In the genomic region with DNA sequence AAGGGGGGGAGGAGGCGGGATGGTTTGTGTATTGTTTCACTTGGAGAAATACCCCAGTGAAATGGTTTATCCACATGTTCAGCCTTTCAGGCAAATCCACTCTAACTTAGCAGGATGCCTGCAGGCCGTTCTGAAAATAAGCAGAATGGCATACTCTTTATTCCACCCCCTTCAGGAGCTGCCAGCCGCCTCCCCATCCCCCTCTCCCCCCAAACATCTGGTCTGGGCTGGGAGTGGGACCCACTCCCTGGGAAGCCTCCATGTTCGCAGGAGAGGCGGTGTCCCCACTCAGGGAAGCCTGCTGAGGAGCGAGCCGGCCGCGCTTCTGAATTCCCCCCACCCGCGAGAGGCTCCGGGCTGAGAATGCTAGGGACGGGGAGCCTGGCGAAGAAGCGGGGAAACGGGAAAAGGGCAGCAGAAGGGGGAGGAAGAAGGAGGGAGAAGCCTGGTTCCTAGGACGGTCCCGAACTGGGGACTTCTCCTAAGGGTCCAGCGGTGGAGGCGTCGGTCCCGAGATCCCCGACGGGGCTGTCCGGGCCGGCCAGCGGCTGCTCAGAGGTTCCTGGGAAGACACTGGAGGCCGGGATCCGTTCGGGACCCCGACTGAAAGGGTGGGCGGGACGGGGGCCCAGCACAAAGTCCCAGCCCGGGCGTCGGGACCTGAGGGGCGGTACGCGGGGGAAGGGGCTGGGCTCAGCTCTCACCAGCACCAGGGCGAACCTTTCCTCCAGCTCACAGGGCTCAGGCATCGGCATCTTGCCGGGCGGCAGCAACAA, we compare ENCODE assay signal across 1 cellular context.
TF ChIP-seq lines count a peak whose summit lies in the region.

No MANE protein-coding gene starts in this region.

TF ChIP-seq in IMR-90, 13 proteins besides CTCF, POLR2A, EP300 and RAD21:
- TF ChIP-seq MXI1 (IDR thresholded peaks at IDR 0.05; ENCODE audit: borderline replicate concordance, low read depth, low read length) = peak; percentile 28; the same call in 1 of the 2 replicates
- TF ChIP-seq, protein P1, sequence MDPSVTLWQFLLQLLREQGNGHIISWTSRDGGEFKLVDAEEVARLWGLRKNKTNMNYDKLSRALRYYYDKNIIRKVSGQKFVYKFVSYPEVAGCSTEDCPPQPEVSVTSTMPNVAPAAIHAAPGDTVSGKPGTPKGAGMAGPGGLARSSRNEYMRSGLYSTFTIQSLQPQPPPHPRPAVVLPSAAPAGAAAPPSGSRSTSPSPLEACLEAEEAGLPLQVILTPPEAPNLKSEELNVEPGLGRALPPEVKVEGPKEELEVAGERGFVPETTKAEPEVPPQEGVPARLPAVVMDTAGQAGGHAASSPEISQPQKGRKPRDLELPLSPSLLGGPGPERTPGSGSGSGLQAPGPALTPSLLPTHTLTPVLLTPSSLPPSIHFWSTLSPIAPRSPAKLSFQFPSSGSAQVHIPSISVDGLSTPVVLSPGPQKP (IDR thresholded peaks at IDR 0.05; ENCODE audit: borderline replicate concordance, low read depth, low read length) = no peak
- no peak for TF ChIP-seq RCOR1 (IDR thresholded peaks at IDR 0.05; ENCODE audit: insufficient replicate concordance, low read length)
- peak; percentile 48; the same call in 1 of the 2 replicates for TF ChIP-seq MAZ (IDR thresholded peaks at IDR 0.05; ENCODE audit: borderline replicate concordance, low read depth, low read length)
- no peak for TF ChIP-seq CEBPB (IDR thresholded peaks at IDR 0.05; ENCODE audit: low read depth, low read length)
- no peak for TF ChIP-seq BHLHE40 (IDR thresholded peaks at IDR 0.05; ENCODE audit: low read depth, low read length)
